ENCODE assay signal across 1 cellular context in genomic region chr2:133498615-133499585, GRCh38.
TF ChIP-seq lines count a peak whose summit lies in the region.

No MANE protein-coding gene starts in this region.

TF ChIP-seq in GM12878, 131 proteins besides CTCF, POLR2A, EP300 and RAD21 (continued from another document):
- TF ChIP-seq, protein P1, sequence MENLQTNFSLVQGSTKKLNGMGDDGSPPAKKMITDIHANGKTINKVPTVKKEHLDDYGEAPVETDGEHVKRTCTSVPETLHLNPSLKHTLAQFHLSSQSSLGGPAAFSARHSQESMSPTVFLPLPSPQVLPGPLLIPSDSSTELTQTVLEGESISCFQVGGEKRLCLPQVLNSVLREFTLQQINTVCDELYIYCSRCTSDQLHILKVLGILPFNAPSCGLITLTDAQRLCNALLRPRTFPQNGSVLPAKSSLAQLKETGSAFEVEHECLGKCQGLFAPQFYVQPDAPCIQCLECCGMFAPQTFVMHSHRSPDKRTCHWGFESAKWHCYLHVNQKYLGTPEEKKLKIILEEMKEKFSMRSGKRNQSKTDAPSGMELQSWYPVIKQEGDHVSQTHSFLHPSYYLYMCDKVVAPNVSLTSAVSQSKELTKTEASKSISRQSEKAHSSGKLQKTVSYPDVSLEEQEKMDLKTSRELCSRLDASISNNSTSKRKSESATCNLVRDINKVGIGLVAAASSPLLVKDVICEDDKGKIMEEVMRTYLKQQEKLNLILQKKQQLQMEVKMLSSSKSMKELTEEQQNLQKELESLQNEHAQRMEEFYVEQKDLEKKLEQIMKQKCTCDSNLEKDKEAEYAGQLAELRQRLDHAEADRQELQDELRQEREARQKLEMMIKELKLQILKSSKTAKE (IDR thresholded peaks at IDR 0.05; ENCODE audit: low read depth, poor library complexity, severe bottlenecking): peak; percentile 90
- TF ChIP-seq KAT2A (conservative IDR thresholded peaks at IDR 0.05; ENCODE audit: control insufficient read depth, low read depth, low read length): no peak
- TF ChIP-seq DPF2 (IDR thresholded peaks at IDR 0.05): peak; percentile 79
- TF ChIP-seq ESRRA (IDR thresholded peaks at IDR 0.05; ENCODE audit: low read length): no peak
- peak; percentile 29; the same call in 1 of the 2 replicates for TF ChIP-seq BACH1 (IDR thresholded peaks at IDR 0.05; ENCODE audit: borderline replicate concordance)
- no peak for TF ChIP-seq NFIC (IDR thresholded peaks at IDR 0.05; ENCODE audit: low read depth, low read length)
- peak; percentile 65; the same call in 1 of the 2 replicates for TF ChIP-seq BMI1 (IDR thresholded peaks at IDR 0.05; ENCODE audit: borderline replicate concordance)
- TF ChIP-seq ZNF384 (IDR thresholded peaks at IDR 0.05; ENCODE audit: borderline replicate concordance, low read depth, low read length): peak; percentile 19; the same call in 1 of the 2 replicates
- peak; percentile 41; the same call in 1 of the 2 replicates for TF ChIP-seq SPI1 (IDR thresholded peaks at IDR 0.05; ENCODE audit: borderline replicate concordance, insufficient read depth, low read depth, low read length)
- TF ChIP-seq, protein P2, sequence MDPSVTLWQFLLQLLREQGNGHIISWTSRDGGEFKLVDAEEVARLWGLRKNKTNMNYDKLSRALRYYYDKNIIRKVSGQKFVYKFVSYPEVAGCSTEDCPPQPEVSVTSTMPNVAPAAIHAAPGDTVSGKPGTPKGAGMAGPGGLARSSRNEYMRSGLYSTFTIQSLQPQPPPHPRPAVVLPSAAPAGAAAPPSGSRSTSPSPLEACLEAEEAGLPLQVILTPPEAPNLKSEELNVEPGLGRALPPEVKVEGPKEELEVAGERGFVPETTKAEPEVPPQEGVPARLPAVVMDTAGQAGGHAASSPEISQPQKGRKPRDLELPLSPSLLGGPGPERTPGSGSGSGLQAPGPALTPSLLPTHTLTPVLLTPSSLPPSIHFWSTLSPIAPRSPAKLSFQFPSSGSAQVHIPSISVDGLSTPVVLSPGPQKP (IDR thresholded peaks at IDR 0.05; ENCODE audit: low read depth, low read length): no peak
- peak; percentile 76 for TF ChIP-seq MYB (IDR thresholded peaks at IDR 0.05; ENCODE audit: borderline replicate concordance, low read depth, low read length)
- peak; percentile 77 to 86 for TF ChIP-seq IKZF2 (IDR thresholded peaks at IDR 0.05)
- TF ChIP-seq BCL11A (IDR thresholded peaks at IDR 0.05; ENCODE audit: low read depth, low read length): 0 out of 2 replicates have a peak, but pooled peaks have one; percentile 35
- TF ChIP-seq EZH2 (IDR thresholded peaks at IDR 0.05; ENCODE audit: borderline replicate concordance, control insufficient read depth, low read depth, low read length): no peak
- TF ChIP-seq, protein P3, sequence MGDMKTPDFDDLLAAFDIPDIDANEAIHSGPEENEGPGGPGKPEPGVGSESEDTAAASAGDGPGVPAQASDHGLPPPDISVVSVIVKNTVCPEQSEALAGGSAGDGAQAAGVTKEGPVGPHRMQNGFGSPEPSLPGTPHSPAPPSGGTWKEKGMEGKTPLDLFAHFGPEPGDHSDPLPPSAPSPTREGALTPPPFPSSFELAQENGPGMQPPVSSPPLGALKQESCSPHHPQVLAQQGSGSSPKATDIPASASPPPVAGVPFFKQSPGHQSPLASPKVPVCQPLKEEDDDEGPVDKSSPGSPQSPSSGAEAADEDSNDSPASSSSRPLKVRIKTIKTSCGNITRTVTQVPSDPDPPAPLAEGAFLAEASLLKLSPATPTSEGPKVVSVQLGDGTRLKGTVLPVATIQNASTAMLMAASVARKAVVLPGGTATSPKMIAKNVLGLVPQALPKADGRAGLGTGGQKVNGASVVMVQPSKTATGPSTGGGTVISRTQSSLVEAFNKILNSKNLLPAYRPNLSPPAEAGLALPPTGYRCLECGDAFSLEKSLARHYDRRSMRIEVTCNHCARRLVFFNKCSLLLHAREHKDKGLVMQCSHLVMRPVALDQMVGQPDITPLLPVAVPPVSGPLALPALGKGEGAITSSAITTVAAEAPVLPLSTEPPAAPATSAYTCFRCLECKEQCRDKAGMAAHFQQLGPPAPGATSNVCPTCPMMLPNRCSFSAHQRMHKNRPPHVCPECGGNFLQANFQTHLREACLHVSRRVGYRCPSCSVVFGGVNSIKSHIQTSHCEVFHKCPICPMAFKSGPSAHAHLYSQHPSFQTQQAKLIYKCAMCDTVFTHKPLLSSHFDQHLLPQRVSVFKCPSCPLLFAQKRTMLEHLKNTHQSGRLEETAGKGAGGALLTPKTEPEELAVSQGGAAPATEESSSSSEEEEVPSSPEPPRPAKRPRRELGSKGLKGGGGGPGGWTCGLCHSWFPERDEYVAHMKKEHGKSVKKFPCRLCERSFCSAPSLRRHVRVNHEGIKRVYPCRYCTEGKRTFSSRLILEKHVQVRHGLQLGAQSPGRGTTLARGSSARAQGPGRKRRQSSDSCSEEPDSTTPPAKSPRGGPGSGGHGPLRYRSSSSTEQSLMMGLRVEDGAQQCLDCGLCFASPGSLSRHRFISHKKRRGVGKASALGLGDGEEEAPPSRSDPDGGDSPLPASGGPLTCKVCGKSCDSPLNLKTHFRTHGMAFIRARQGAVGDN (IDR thresholded peaks at IDR 0.05): peak; percentile 73
- peak; percentile 65; the same call in 1 of the 2 replicates for TF ChIP-seq ZNF24 (IDR thresholded peaks at IDR 0.05)
- TF ChIP-seq MLLT1 (IDR thresholded peaks at IDR 0.05): peak; percentile 9; the same call in 1 of the 2 replicates
- TF ChIP-seq ZNF274 (IDR thresholded peaks at IDR 0.05; ENCODE audit: insufficient read depth, insufficient read length): no peak
- TF ChIP-seq PKNOX1 (IDR thresholded peaks at IDR 0.05): peak; percentile 82
- TF ChIP-seq IKZF1 (conservative IDR thresholded peaks at IDR 0.05): peak; percentile 61; the same call in 1 of the 2 replicates
- no peak for TF ChIP-seq CEBPB (IDR thresholded peaks at IDR 0.05; ENCODE audit: borderline replicate concordance in 1 of 2, low read depth in 2 of 2, low read length in 2 of 2)
- peak; percentile 64 for TF ChIP-seq MEF2B (IDR thresholded peaks at IDR 0.05; ENCODE audit: partially characterized antibody, poor library complexity, severe bottlenecking)
TF ChIP-seq in GM12878: peak in this region for 22.
